Comparison of ENCODE assay signal across 13 cellular contexts in the genomic region with DNA sequence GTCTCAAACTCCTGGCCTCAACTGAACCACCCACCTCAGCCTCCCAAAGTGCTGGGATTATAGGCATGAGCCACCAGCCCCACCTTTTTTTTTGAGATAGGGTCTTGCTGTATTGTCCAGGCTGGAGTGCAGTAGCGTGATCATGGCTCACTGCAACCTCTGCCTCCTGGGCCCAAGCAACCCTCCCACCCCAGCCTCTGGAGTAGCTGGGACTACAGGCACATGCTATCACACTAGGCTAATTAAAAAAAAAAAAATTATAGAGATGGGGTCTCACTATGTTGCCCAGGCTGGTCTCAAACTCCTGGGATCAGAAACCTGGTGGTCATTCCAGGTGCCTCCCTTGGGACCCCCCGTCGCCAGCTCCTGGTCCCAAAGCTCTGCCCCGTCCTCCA. TPM values are rescaled to one million over a fixed set of nuclear protein-coding genes. Genes with fewer than 3 reads are reported as not detected.
A peak's percentile ranks its signal among the peaks of the same experiment; 100 is the strongest.
DNase-seq lines count a peak whose midpoint lies in the region; ATAC-seq, FAIRE-seq and TF ChIP-seq lines count a peak whose summit lies in the region.
"Had no signal": no experiment of that assay in that cellular context is flagged by ENCODE, and none has a peak within 500 bp of the region (broad histone marks: within the 10 kb centered on the region; RNA-seq: fewer than 3 reads in every experiment).

No MANE protein-coding gene starts in this region.

- ATAC-seq in WTC11 (no peak), GM18861 (IDR thresholded peaks at IDR 0.05; ENCODE audit: unreplicated experiment) (no peak), HG03280 (IDR thresholded peaks at IDR 0.05; ENCODE audit: unreplicated experiment) (no peak), HG03097 (IDR thresholded peaks at IDR 0.05; ENCODE audit: low FRiP score, unreplicated experiment) (no peak)
- ATAC-seq: activated CD4-positive, CD25-positive, alpha-beta regulatory T cell treated with anti-CD3 and anti-CD28 coated beads, Interleukin-2, amount 50 U/mL, for 24 hours had no signal

- H3K4me2 ChIP-seq in BLaER1 = peak overlapping the region; percentile 93
- H3K4me2 ChIP-seq: neural progenitor cell had no signal

- DNase-seq in WTC11 (ENCODE audit: low spot score) = no peak
- DNase-seq in kidney = no peak
- no peak for DNase-seq in GM12891 (ENCODE audit: insufficient read length, low spot score)
- DNase-seq: NCI-H524; stimulated activated CD4-positive, alpha-beta T cell treated with anti-CD3 and anti-CD28 coated beads, Interleukin-4, amount 100 ng/mL, for 1 hour had no signal

- no peak for TF ChIP-seq CTCF in WTC11 (IDR thresholded peaks at IDR 0.05)
- no peak for TF ChIP-seq CTCF in kidney (IDR thresholded peaks at IDR 0.05; ENCODE audit: borderline replicate concordance, extremely low read depth, insufficient read depth)

- H3K27ac Mint-ChIP-seq in WTC11 = no peak overlapping the region

- no peaks in the 10 kb centered on the region for H3K27me3 Mint-ChIP-seq in WTC11 (ENCODE audit: low read depth)

- intact Hi-C loops in kidney (cut with DNase I) = no loop called here

- H3K36me3 Mint-ChIP-seq in WTC11 = no peaks in the 10 kb centered on the region
- H3K36me3 Mint-ChIP-seq: neural progenitor cell had no signal

- H3K4me1 Mint-ChIP-seq in WTC11 = peaks cover 40% of the 10 kb centered on the region

- H3K9me3 Mint-ChIP-seq in WTC11 = no peaks in the 10 kb centered on the region
- H3K9me3 Mint-ChIP-seq: neural progenitor cell had no signal

- TF ChIP-seq POLR2A in GM12891 (IDR thresholded peaks at IDR 0.05; ENCODE audit: low read depth, low read length) = no peak

- POLR2A ChIA-PET in WTC11 (lab: Charles Lee) = no interaction called here

- H3K36me3 ChIP-seq in BLaER1 (0 out of 2 replicates have a peak, but pooled peaks cover under 1% of the 10 kb centered on the region), kidney (ENCODE audit: control insufficient read depth in 1 of 2, insufficient read depth in 2 of 2, low read length in 2 of 2) (no peaks in the 10 kb centered on the region), skeletal muscle tissue (ENCODE audit: control insufficient read depth in 3 of 3, insufficient read depth in 3 of 3, low read length in 3 of 3) (peaks cover 0 to 2% (median 0%) of the 10 kb centered on the region in 3 donors)
- H3K36me3 ChIP-seq: neural progenitor cell had no signal

- no peak for FAIRE-seq in kidney (lab: Jason Lieb, UNC)
- no peak for FAIRE-seq in GM12891 (lab: Jason Lieb, UNC)
- FAIRE-seq: bronchial epithelial cell had no signal

- no peaks in the 10 kb centered on the region for H3K9me3 ChIP-seq in BLaER1
- no peaks in the 10 kb centered on the region for H3K9me3 ChIP-seq in kidney (ENCODE audit: control insufficient read depth in 1 of 2, low read length in 2 of 2)
- H3K9me3 ChIP-seq in skeletal muscle tissue (ENCODE audit: control insufficient read depth in 3 of 3, low read length in 3 of 3) = no peaks in the 10 kb centered on the region

- peaks cover 98% of the 10 kb centered on the region for H4K20me1 ChIP-seq in BLaER1

- H3K9ac ChIP-seq in BLaER1 (no peak overlapping the region), kidney (ENCODE audit: low read length in 2 of 2) (peak overlapping the region in 1 of 2 donors; percentile 19), skeletal muscle tissue (ENCODE audit: low read depth in 1 of 3, low read length in 3 of 3) (peak overlapping the region; percentile 51 to 95 (median 83))
- H3K9ac ChIP-seq: neural progenitor cell had no signal

- H3K27ac ChIP-seq in BLaER1 = no peak overlapping the region
- peak overlapping the region; percentile 78 to 82 for H3K27ac ChIP-seq in kidney (ENCODE audit: low read depth in 2 of 2, low read length in 2 of 2)
- H3K27ac ChIP-seq in skeletal muscle tissue (ENCODE audit: low read depth, low read length) = peak overlapping the region; percentile 99
- H3K27ac ChIP-seq: neural progenitor cell had no signal

- CTCF ChIA-PET in WTC11 (lab: Charles Lee) = interaction anchor here (1.3 to 1.6 kb wide), 2 partner anchors 29 to 33 kb away, joined by 3 read pairs; no protein-coding TSS in a partner anchor

- H3K27me3 ChIP-seq in BLaER1 (no peaks in the 10 kb centered on the region), skeletal muscle tissue (ENCODE audit: control insufficient read depth in 3 of 3, insufficient read depth in 3 of 3, low read length in 3 of 3) (no peaks in the 10 kb centered on the region)
- H3K27me3 ChIP-seq: neural progenitor cell had no signal

- no peak overlapping the region for H3K4me3 Mint-ChIP-seq in WTC11

- peaks cover 84% of the 10 kb centered on the region for H3K4me1 ChIP-seq in BLaER1
- peaks cover 32 to 43% of the 10 kb centered on the region in 2 donors for H3K4me1 ChIP-seq in kidney (ENCODE audit: control insufficient read depth in 1 of 2, insufficient read depth in 1 of 2, low read depth in 1 of 2, low read length in 2 of 2)
- H3K4me1 ChIP-seq in skeletal muscle tissue (ENCODE audit: control insufficient read depth in 3 of 3, insufficient read depth in 3 of 3, low read length in 3 of 3) = peaks cover 70 to 91% (median 83%) of the 10 kb centered on the region in 3 donors

- no peak overlapping the region for H3K4me3 ChIP-seq in BLaER1
- no peak overlapping the region for H3K4me3 ChIP-seq in kidney (ENCODE audit: low read length in 2 of 2)
- H3K4me3 ChIP-seq in skeletal muscle tissue (ENCODE audit: low read length in 3 of 3) = peak overlapping the region in 1 of 3 donors; percentile 41
- H3K4me3 ChIP-seq: neural progenitor cell had no signal

TF ChIP-seq in WTC11, 78 proteins besides CTCF, POLR2A, EP300 and RAD21 (continues in another document):
- TF ChIP-seq, protein P1, sequence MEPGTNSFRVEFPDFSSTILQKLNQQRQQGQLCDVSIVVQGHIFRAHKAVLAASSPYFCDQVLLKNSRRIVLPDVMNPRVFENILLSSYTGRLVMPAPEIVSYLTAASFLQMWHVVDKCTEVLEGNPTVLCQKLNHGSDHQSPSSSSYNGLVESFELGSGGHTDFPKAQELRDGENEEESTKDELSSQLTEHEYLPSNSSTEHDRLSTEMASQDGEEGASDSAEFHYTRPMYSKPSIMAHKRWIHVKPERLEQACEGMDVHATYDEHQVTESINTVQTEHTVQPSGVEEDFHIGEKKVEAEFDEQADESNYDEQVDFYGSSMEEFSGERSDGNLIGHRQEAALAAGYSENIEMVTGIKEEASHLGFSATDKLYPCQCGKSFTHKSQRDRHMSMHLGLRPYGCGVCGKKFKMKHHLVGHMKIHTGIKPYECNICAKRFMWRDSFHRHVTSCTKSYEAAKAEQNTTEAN (CRISPR knock-in tag; IDR thresholded peaks at IDR 0.05) = no peak
- TF ChIP-seq OVOL2 (CRISPR knock-in tag; IDR thresholded peaks at IDR 0.05; ENCODE audit: borderline replicate concordance) = no peak
- TF ChIP-seq, protein P2, sequence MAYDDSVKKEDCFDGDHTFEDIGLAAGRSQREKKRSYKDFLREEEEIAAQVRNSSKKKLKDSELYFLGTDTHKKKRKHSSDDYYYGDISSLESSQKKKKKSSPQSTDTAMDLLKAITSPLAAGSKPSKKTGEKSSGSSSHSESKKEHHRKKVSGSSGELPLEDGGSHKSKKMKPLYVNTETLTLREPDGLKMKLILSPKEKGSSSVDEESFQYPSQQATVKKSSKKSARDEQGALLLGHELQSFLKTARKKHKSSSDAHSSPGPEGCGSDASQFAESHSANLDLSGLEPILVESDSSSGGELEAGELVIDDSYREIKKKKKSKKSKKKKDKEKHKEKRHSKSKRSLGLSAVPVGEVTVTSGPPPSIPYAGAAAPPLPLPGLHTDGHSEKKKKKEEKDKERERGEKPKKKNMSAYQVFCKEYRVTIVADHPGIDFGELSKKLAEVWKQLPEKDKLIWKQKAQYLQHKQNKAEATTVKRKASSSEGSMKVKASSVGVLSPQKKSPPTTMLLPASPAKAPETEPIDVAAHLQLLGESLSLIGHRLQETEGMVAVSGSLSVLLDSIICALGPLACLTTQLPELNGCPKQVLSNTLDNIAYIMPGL (CRISPR knock-in tag; IDR thresholded peaks at IDR 0.05) = no peak
- no peak for TF ChIP-seq ZNF219 (CRISPR knock-in tag; IDR thresholded peaks at IDR 0.05; ENCODE audit: borderline replicate concordance)
- TF ChIP-seq GTF2I (CRISPR knock-in tag; conservative IDR thresholded peaks at IDR 0.05) = 0 out of 2 replicates have a peak, but pooled peaks have one; percentile 57
- peak; percentile 68; the same call in 1 of the 2 replicates for TF ChIP-seq ZNF121 (CRISPR knock-in tag; IDR thresholded peaks at IDR 0.05)

TF ChIP-seq in GM12891, 5 proteins besides CTCF, POLR2A, EP300 and RAD21:
- TF ChIP-seq TAF1 (IDR thresholded peaks at IDR 0.05; ENCODE audit: low read depth, low read length) (no peak), SPI1 (IDR thresholded peaks at IDR 0.05; ENCODE audit: low read depth, low read length) (no peak), POU2F2 (IDR thresholded peaks at IDR 0.05; ENCODE audit: low read depth, low read length) (no peak), POLR2AphosphoS5 (IDR thresholded peaks at IDR 0.05; ENCODE audit: low read depth, low read length) (no peak), PAX5 (IDR thresholded peaks at IDR 0.05; ENCODE audit: insufficient read depth, low read length, severe bottlenecking) (no peak)

RNA-seq across cellular contexts. Expression of a gene that starts 25.0 kb away (rescaled TPM):
- 41.6 to 43.5 TPM (median 42.9 TPM) in 3 replicates for total RNA-seq in WTC11 (2021)
- 35.8 TPM for total RNA-seq in kidney
- 28.2 TPM for polyA plus RNA-seq in kidney (ENCODE audit: insufficient read depth, low read depth, low replicate concordance)
- 16.2 TPM for total RNA-seq in skeletal muscle tissue
- polyA plus RNA-seq in GM12891 (2012; ENCODE audit: low read depth, missing spikeins) = 4.8 TPM
